ENCODE assay signal across 1 cellular context in the genomic region with DNA sequence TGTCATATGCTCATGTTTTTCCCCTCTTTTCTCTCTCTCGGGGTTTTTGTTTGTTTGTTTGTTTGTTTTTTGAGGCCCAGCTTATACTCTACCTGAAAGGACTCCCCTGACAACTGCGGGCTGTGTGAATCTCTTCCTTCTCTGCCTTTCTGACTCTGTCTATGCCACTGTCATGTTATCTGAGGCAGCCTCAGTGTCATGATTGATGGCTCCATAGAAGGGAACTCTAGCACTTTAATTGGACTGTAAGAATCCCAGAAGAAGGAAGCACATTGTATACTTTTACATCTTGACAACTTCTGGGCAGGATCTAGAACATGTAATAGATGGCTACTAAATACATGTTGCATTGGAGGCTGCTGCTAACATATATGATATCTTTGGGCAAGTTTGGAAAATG.
TF ChIP-seq lines count a peak whose summit lies in the region.

No MANE protein-coding gene starts in this region.

TF ChIP-seq in K562, 482 proteins besides CTCF, POLR2A, EP300 and RAD21:
- TF ChIP-seq PKNOX1 (IDR thresholded peaks at IDR 0.05) = peak; percentile 45
- TF ChIP-seq, protein P1, sequence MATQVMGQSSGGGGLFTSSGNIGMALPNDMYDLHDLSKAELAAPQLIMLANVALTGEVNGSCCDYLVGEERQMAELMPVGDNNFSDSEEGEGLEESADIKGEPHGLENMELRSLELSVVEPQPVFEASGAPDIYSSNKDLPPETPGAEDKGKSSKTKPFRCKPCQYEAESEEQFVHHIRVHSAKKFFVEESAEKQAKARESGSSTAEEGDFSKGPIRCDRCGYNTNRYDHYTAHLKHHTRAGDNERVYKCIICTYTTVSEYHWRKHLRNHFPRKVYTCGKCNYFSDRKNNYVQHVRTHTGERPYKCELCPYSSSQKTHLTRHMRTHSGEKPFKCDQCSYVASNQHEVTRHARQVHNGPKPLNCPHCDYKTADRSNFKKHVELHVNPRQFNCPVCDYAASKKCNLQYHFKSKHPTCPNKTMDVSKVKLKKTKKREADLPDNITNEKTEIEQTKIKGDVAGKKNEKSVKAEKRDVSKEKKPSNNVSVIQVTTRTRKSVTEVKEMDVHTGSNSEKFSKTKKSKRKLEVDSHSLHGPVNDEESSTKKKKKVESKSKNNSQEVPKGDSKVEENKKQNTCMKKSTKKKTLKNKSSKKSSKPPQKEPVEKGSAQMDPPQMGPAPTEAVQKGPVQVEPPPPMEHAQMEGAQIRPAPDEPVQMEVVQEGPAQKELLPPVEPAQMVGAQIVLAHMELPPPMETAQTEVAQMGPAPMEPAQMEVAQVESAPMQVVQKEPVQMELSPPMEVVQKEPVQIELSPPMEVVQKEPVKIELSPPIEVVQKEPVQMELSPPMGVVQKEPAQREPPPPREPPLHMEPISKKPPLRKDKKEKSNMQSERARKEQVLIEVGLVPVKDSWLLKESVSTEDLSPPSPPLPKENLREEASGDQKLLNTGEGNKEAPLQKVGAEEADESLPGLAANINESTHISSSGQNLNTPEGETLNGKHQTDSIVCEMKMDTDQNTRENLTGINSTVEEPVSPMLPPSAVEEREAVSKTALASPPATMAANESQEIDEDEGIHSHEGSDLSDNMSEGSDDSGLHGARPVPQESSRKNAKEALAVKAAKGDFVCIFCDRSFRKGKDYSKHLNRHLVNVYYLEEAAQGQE (CRISPR knock-in tag; IDR thresholded peaks at IDR 0.05; ENCODE audit: low read depth) = no peak
- no peak for TF ChIP-seq ZNF134 (CRISPR knock-in tag; conservative IDR thresholded peaks at IDR 0.05)
- peak; percentile 70 for TF ChIP-seq MEIS2 (IDR thresholded peaks at IDR 0.05; ENCODE audit: partially characterized antibody)
- no peak for TF ChIP-seq ZBTB7A (IDR thresholded peaks at IDR 0.05; ENCODE audit: borderline replicate concordance, control insufficient read depth, low read depth, low read length)
- no peak for TF ChIP-seq IRF1 (CRISPR knock-in tag; IDR thresholded peaks at IDR 0.05; ENCODE audit: borderline replicate concordance)
- TF ChIP-seq SMARCA5 (IDR thresholded peaks at IDR 0.05) = no peak
- no peak for TF ChIP-seq NKRF (IDR thresholded peaks at IDR 0.05; ENCODE audit: borderline replicate concordance)
- TF ChIP-seq POLR2G (IDR thresholded peaks at IDR 0.05; ENCODE audit: low read depth, low read length) = no peak
- TF ChIP-seq, protein P2, sequence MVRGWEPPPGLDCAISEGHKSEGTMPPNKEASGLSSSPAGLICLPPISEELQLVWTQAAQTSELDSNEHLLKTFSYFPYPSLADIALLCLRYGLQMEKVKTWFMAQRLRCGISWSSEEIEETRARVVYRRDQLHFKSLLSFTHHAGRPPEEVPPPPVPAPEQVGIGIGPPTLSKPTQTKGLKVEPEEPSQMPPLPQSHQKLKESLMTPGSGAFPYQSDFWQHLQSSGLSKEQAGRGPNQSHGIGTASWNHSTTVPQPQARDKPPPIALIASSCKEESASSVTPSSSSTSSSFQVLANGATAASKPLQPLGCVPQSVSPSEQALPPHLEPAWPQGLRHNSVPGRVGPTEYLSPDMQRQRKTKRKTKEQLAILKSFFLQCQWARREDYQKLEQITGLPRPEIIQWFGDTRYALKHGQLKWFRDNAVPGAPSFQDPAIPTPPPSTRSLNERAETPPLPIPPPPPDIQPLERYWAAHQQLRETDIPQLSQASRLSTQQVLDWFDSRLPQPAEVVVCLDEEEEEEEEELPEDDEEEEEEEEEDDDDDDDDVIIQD (CRISPR knock-in tag; IDR thresholded peaks at IDR 0.05) = no peak
- TF ChIP-seq HNRNPLL (IDR thresholded peaks at IDR 0.05; ENCODE audit: low read depth, low read length, poor library complexity, severe bottlenecking) = no peak
- TF ChIP-seq YY1 (IDR thresholded peaks at IDR 0.05; ENCODE audit: borderline replicate concordance in 1 of 3, control insufficient read depth in 1 of 3, extremely low read depth in 1 of 3, insufficient read depth in 3 of 3, insufficient read length in 1 of 3, insufficient replicate concordance in 2 of 3, low read depth in 1 of 3, low read length in 2 of 3) = no peak
- TF ChIP-seq PBX2 (CRISPR knock-in tag; IDR thresholded peaks at IDR 0.05; ENCODE audit: low read depth) = no peak
- peak; percentile 85 for TF ChIP-seq PBX2 (tag; conservative IDR thresholded peaks at IDR 0.05; ENCODE audit: low read depth)
- no peak for TF ChIP-seq ZNF217 (CRISPR knock-in tag; IDR thresholded peaks at IDR 0.05)
- TF ChIP-seq, protein P3, sequence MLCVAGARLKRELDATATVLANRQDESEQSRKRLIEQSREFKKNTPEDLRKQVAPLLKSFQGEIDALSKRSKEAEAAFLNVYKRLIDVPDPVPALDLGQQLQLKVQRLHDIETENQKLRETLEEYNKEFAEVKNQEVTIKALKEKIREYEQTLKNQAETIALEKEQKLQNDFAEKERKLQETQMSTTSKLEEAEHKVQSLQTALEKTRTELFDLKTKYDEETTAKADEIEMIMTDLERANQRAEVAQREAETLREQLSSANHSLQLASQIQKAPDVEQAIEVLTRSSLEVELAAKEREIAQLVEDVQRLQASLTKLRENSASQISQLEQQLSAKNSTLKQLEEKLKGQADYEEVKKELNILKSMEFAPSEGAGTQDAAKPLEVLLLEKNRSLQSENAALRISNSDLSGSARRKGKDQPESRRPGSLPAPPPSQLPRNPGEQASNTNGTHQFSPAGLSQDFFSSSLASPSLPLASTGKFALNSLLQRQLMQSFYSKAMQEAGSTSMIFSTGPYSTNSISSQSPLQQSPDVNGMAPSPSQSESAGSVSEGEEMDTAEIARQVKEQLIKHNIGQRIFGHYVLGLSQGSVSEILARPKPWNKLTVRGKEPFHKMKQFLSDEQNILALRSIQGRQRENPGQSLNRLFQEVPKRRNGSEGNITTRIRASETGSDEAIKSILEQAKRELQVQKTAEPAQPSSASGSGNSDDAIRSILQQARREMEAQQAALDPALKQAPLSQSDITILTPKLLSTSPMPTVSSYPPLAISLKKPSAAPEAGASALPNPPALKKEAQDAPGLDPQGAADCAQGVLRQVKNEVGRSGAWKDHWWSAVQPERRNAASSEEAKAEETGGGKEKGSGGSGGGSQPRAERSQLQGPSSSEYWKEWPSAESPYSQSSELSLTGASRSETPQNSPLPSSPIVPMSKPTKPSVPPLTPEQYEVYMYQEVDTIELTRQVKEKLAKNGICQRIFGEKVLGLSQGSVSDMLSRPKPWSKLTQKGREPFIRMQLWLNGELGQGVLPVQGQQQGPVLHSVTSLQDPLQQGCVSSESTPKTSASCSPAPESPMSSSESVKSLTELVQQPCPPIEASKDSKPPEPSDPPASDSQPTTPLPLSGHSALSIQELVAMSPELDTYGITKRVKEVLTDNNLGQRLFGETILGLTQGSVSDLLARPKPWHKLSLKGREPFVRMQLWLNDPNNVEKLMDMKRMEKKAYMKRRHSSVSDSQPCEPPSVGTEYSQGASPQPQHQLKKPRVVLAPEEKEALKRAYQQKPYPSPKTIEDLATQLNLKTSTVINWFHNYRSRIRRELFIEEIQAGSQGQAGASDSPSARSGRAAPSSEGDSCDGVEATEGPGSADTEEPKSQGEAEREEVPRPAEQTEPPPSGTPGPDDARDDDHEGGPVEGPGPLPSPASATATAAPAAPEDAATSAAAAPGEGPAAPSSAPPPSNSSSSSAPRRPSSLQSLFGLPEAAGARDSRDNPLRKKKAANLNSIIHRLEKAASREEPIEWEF (CRISPR knock-in tag; IDR thresholded peaks at IDR 0.05) = no peak
